Comparison of ENCODE assay signal across 18 cellular contexts in the genomic region with DNA sequence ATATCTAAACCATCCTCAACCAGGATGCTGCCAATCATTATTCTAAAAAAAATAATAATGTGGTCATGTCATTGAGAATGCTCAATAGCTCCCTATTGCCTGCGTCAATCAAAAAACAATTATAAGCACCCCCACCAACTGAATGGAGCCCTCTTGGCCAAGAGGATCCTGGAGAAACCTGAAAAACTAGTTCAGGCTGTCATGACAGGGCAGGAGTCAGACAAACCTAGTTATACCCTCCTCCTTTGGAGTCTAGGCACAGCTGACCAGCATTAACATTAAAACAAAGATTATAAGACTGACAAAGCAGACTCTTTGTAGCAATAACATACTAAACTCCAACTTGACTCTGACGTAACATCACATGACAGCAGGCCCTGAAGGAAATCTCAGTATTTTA.
A peak's percentile ranks its signal among the peaks of the same experiment; 100 is the strongest.
DNase-seq lines count a peak whose midpoint lies in the region; ATAC-seq and TF ChIP-seq lines count a peak whose summit lies in the region.
"Had no signal": no experiment of that assay in that cellular context is flagged by ENCODE, and none has a peak within 500 bp of the region (broad histone marks: within the 10 kb centered on the region; RNA-seq: fewer than 3 reads in every experiment).

No MANE protein-coding gene starts in this region.

- ATAC-seq in esophagus mucosa: peak; percentile 88
- ATAC-seq: HepG2 had no signal

- H3K36me3 Mint-ChIP-seq in type B pancreatic cell (no peaks in the 10 kb centered on the region), HFFc6 (ENCODE audit: low read depth) (0 out of 2 replicates have a peak, but pooled peaks cover 4% of the 10 kb centered on the region)
- H3K36me3 Mint-ChIP-seq: CD4-positive, alpha-beta memory T cell had no signal

- H3K27me3 Mint-ChIP-seq in type B pancreatic cell (peaks cover 9% of the 10 kb centered on the region), HFFc6 (ENCODE audit: insufficient read depth) (no peaks in the 10 kb centered on the region; the same call in 1 of the 2 replicates)

- H3K4me3 Mint-ChIP-seq in type B pancreatic cell: no peak overlapping the region
- no peak overlapping the region for H3K4me3 Mint-ChIP-seq in HFFc6
- H3K4me3 Mint-ChIP-seq: CD4-positive, alpha-beta memory T cell had no signal

- peaks cover 6% of the 10 kb centered on the region for H3K4me1 Mint-ChIP-seq in type B pancreatic cell (ENCODE audit: unreplicated experiment)
- no peaks in the 10 kb centered on the region for H3K4me1 Mint-ChIP-seq in HFFc6 (ENCODE audit: low read depth)
- H3K4me1 Mint-ChIP-seq: CD4-positive, alpha-beta memory T cell had no signal

- DNase-seq in DMS53 (lab: John Stamatoyannopoulos, UW) (peak; percentile 1), DMS53 treated with DMSO at 0.1 percent for 48 hours (lab: John Stamatoyannopoulos, UW; ENCODE audit: unreplicated experiment) (no peak), NCI-H2029 treated with DMSO at 0.1 percent for 48 hours (lab: John Stamatoyannopoulos, UW) (peak; percentile 31), type B pancreatic cell (ENCODE audit: extremely low spot score, unreplicated experiment) (no peak), HFFc6 (no peak), AML-193 (lab: John Stamatoyannopoulos, UW) (no peak), HPDE6-E6E7 (ENCODE audit: extremely low spot score) (no peak)
- DNase-seq: 8988T; CD4-positive, alpha-beta memory T cell; GOT3; KG1; NCI-H1436 treated with DMSO at 0.1 percent for 48 hours; NCI-H226; NCI-H526 treated with DMSO at 0.1 percent for 48 hours; OCI-M1; RPMI8226 had no signal

- TF ChIP-seq CTCF in type B pancreatic cell (conservative IDR thresholded peaks at IDR 0.05): no peak
- no peak for TF ChIP-seq CTCF in HFFc6 (IDR thresholded peaks at IDR 0.05)

- H3K9me3 Mint-ChIP-seq in type B pancreatic cell (peaks cover 5% of the 10 kb centered on the region), HFFc6 (peaks cover 50% of the 10 kb centered on the region)
- H3K9me3 Mint-ChIP-seq: CD4-positive, alpha-beta memory T cell had no signal

- peak overlapping the region; percentile 51 for H3K27ac Mint-ChIP-seq in type B pancreatic cell
- H3K27ac Mint-ChIP-seq in HFFc6: no peak overlapping the region
- H3K27ac Mint-ChIP-seq: CD4-positive, alpha-beta memory T cell had no signal

Comparison
In these comparisons a context has a peak if more than half of its experiments do, and no peak if none do; other contexts are left out.
1. DNase-seq: peak in DMS53 (single experiment) and NCI-H2029 treated with DMSO at 0.1 percent for 48 hours (single experiment); none in DMS53 treated with DMSO at 0.1 percent for 48 hours (single experiment), type B pancreatic cell (single experiment), HFFc6 (single experiment), AML-193 (0 of 2) and HPDE6-E6E7 (single experiment).